In genomic region chr22:31952094-31952401, GRCh38 we compare ENCODE assay signal across 10 cellular contexts. TPM values are rescaled to one million over a fixed set of nuclear protein-coding genes. Genes with fewer than 3 reads are reported as not detected.
DNase-seq lines count a peak whose midpoint lies in the region; ATAC-seq, FAIRE-seq and TF ChIP-seq lines count a peak whose summit lies in the region.
"Had no signal": no experiment of that assay in that cellular context is flagged by ENCODE, and none has a peak within 500 bp of the region (broad histone marks: within the 10 kb centered on the region; RNA-seq: fewer than 3 reads in every experiment).

No MANE protein-coding gene starts in this region.

- H3K27ac ChIP-seq in esophagus muscularis mucosa (replicated peaks in 1 of 4), result peak overlapping the region; percentile 66 to 84 (median 76)
- peak overlapping the region; percentile 72 for H3K27ac ChIP-seq in smooth muscle cell (ENCODE audit: low read depth)

- TF ChIP-seq EP300 in esophagus muscularis mucosa (IDR thresholded peaks at IDR 0.05), result no peak

- no peak for FAIRE-seq in urothelium cell line (lab: Jason Lieb, UNC)

- peaks cover 5% of the 10 kb centered on the region for H3F3A ChIP-seq in smooth muscle cell (ENCODE audit: low read depth)

- peaks cover 53 to 82% (median 80%) of the 10 kb centered on the region in 4 donors for H3K4me1 ChIP-seq in esophagus muscularis mucosa
- H3K4me1 ChIP-seq in smooth muscle cell (ENCODE audit: low read depth), result peaks cover 20% of the 10 kb centered on the region

- H3K27me3 Mint-ChIP-seq in WTC11 (ENCODE audit: low read depth), result no peaks in the 10 kb centered on the region
- H3K27me3 Mint-ChIP-seq in stimulated activated naive B cell treated with anti-CD40 and anti-IgM and Interleukin-4, amounts not matched to agents 10 μg/mL and 1 μg/mL and 100 μg/mL, for 72 hours, result no peaks in the 10 kb centered on the region

- no peaks in the 10 kb centered on the region for H3K27me3 ChIP-seq in esophagus muscularis mucosa
- no peaks in the 10 kb centered on the region for H3K27me3 ChIP-seq in smooth muscle cell (ENCODE audit: low read depth)

- intact Hi-C loops in esophagus muscularis mucosa (cut with DNase I), result no loop called here

- H3K4me2 ChIP-seq in smooth muscle cell, result peak overlapping the region; percentile 38

- TF ChIP-seq CTCF in GM13977 (IDR thresholded peaks at IDR 0.05; ENCODE audit: extremely low read depth, insufficient read depth, missing control alignments), result peak; percentile 5
- TF ChIP-seq CTCF in WTC11 (IDR thresholded peaks at IDR 0.05), result no peak
- TF ChIP-seq CTCF in esophagus muscularis mucosa (IDR thresholded peaks at IDR 0.05), result no peak
- no peak for TF ChIP-seq CTCF in smooth muscle cell (IDR thresholded peaks at IDR 0.05; ENCODE audit: borderline replicate concordance, insufficient read depth, poor library complexity, severe bottlenecking)

- peak overlapping the region; percentile 4 for H3K9ac ChIP-seq in smooth muscle cell (ENCODE audit: low read depth)

- peaks cover 48% of the 10 kb centered on the region for H3K4me1 Mint-ChIP-seq in WTC11
- H3K4me1 Mint-ChIP-seq in stimulated activated naive B cell treated with anti-CD40 and anti-IgM and Interleukin-4, amounts not matched to agents 10 μg/mL and 1 μg/mL and 100 μg/mL, for 72 hours, result peaks cover 30 to 45% of the 10 kb centered on the region in 2 donors

- H3K27ac Mint-ChIP-seq in WTC11, result peak overlapping the region; percentile 19
- H3K27ac Mint-ChIP-seq in stimulated activated naive B cell treated with anti-CD40 and anti-IgM and Interleukin-4, amounts not matched to agents 10 μg/mL and 1 μg/mL and 100 μg/mL, for 72 hours, result no peak overlapping the region

- no peak overlapping the region for H2AFZ ChIP-seq in smooth muscle cell (ENCODE audit: low read depth)

- no peak overlapping the region for H3K4me3 Mint-ChIP-seq in WTC11
- H3K4me3 Mint-ChIP-seq in stimulated activated naive B cell treated with anti-CD40 and anti-IgM and Interleukin-4, amounts not matched to agents 10 μg/mL and 1 μg/mL and 100 μg/mL, for 72 hours, result no peak overlapping the region

- WGBS in esophagus muscularis mucosa, result 51% methylated on average over 2 of the region's 2 CpGs
- 74% methylated on average over 2 of the region's 2 CpGs for WGBS in smooth muscle cell (ENCODE audit: low lambda C conversion rate)

- H3K36me3 Mint-ChIP-seq in WTC11, result peaks cover 47% of the 10 kb centered on the region
- H3K36me3 Mint-ChIP-seq in stimulated activated naive B cell treated with anti-CD40 and anti-IgM and Interleukin-4, amounts not matched to agents 10 μg/mL and 1 μg/mL and 100 μg/mL, for 72 hours, result peaks cover 27 to 52% of the 10 kb centered on the region in 2 donors

- H4K20me1 ChIP-seq in smooth muscle cell (ENCODE audit: low read depth), result peaks cover 97% of the 10 kb centered on the region

- POLR2A ChIA-PET in WTC11 (lab: Charles Lee), result interaction anchor here (0.5 kb wide), 1 partner anchor 41 kb away, joined by 6 read pairs; no protein-coding TSS in a partner anchor

- CTCF ChIA-PET in WTC11 (lab: Charles Lee), result interaction anchor here (0.8 to 1.7 kb wide), 2 partner anchors 18 to 80 kb away, joined by 3 to 8 read pairs; no protein-coding TSS in a partner anchor

- ATAC-seq in WTC11, result peak; percentile 27; the same call in 1 of the 2 replicates
- no peak for ATAC-seq in stimulated activated naive B cell treated with anti-CD40 and anti-IgM and Interleukin-4, amounts not matched to agents 10 μg/mL and 1 μg/mL and 100 μg/mL, for 72 hours (replicated peaks)

- in situ Hi-C loops in GM13977 (cut with MboI; ENCODE audit: low pct_unique_long_range_greater_than_20kb, low sequenced_read_pairs, unreplicated experiment), result loop anchor here (10.0 kb wide), 1 partner anchor 77 kb away; no protein-coding TSS in a partner anchor

- H3K9me3 Mint-ChIP-seq in WTC11, result no peaks in the 10 kb centered on the region
- H3K9me3 Mint-ChIP-seq in stimulated activated naive B cell treated with anti-CD40 and anti-IgM and Interleukin-4, amounts not matched to agents 10 μg/mL and 1 μg/mL and 100 μg/mL, for 72 hours, result no peaks in the 10 kb centered on the region

- no peak overlapping the region for H3K4me3 ChIP-seq in esophagus muscularis mucosa
- no peak overlapping the region for H3K4me3 ChIP-seq in smooth muscle cell

- peaks cover 14 to 47% (median 28%) of the 10 kb centered on the region in 4 donors for H3K36me3 ChIP-seq in esophagus muscularis mucosa
- H3K36me3 ChIP-seq in smooth muscle cell (ENCODE audit: low read depth), result no peaks in the 10 kb centered on the region

- no peak for TF ChIP-seq POLR2A in esophagus muscularis mucosa (IDR thresholded peaks at IDR 0.05; ENCODE audit: low read depth)

- DNase-seq in GM13977 (ENCODE audit: low spot score) (no peak), WTC11 (ENCODE audit: low spot score) (no peak), esophagus muscularis mucosa (ENCODE audit: extremely low spot score) (no peak), smooth muscle cell (lab: John Stamatoyannopoulos, UW; ENCODE audit: unreplicated experiment) (no peak), mucosa of gallbladder (ENCODE audit: low spot score) (no peak), urothelium cell line (ENCODE audit: low spot score) (no peak), glomerular visceral epithelial cell (ENCODE audit: extremely low spot score) (no peak)
- DNase-seq in stimulated activated naive B cell treated with anti-CD40 and anti-IgM and Interleukin-4, amounts not matched to agents 10 μg/mL and 1 μg/mL and 100 μg/mL, for 72 hours, result no peak
- DNase-seq: activated CD8-positive, alpha-beta memory T cell treated with anti-CD3 and anti-CD28 coated beads, Interleukin-2, amount 50 U/mL, for 4 hours; nucleus accumbens had no signal

- peaks cover 74% of the 10 kb centered on the region for H3K79me2 ChIP-seq in smooth muscle cell (ENCODE audit: low read depth)

- H3K9me3 ChIP-seq in esophagus muscularis mucosa (no peaks in the 10 kb centered on the region), smooth muscle cell (replicated peaks; ENCODE audit: low read depth) (no peaks in the 10 kb centered on the region)

TF ChIP-seq in WTC11, 78 proteins besides CTCF, POLR2A, EP300 and RAD21 (continues in another document):
- no peak for TF ChIP-seq ZNF219 (CRISPR knock-in tag; IDR thresholded peaks at IDR 0.05; ENCODE audit: borderline replicate concordance)
- TF ChIP-seq ARID4B (CRISPR knock-in tag; IDR thresholded peaks at IDR 0.05; ENCODE audit: borderline replicate concordance), result no peak
- TF ChIP-seq PRDM15 (CRISPR knock-in tag; IDR thresholded peaks at IDR 0.05), result no peak

RNA-seq across cellular contexts. Expression of gene YWHAH, which starts 7.7 kb away (rescaled TPM):
- 190 to 205 TPM (median 203 TPM) in 3 replicates for total RNA-seq in WTC11 (2021)
- 100 to 1,000 TPM; 132 to 232 (median 183) TPM for total RNA-seq in esophagus muscularis mucosa
- total RNA-seq in smooth muscle cell, result 74.4 and 79.4 TPM in 2 replicates
- 101 and 103 TPM in 2 replicates for polyA plus RNA-seq in smooth muscle cell
- total RNA-seq in mucosa of gallbladder, result 213 TPM
